In the genomic region with DNA sequence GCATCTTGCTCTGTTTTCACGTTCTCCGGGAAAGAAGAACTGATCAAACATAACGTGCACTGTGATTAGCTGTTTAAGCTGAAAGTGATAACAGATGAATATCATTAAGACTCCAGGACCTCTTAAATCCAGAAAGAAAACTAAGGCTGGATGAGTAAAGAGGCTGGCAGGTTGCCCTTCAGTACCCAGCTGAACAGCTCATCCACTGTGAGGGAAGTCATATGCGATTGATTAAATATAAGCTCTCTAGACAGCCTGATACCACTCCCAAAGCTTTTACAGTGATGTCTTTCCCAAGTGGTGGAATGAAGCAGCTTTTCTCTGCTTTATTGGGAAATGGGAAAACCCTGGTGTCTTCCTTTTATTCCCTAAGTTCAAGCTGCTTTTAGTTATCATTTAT, we compare ENCODE assay signal across 16 cellular contexts.
A peak's percentile ranks its signal among the peaks of the same experiment; 100 is the strongest.
DNase-seq lines count a peak whose midpoint lies in the region; ATAC-seq and TF ChIP-seq lines count a peak whose summit lies in the region.
"Had no signal": no experiment of that assay in that cellular context is flagged by ENCODE, and none has a peak within 500 bp of the region (broad histone marks: within the 10 kb centered on the region; RNA-seq: fewer than 3 reads in every experiment).

No MANE protein-coding gene starts in this region.

- POLR2A ChIA-PET in MCF 10A (lab: Yijun Ruan, JAX), result interaction anchor here (0.6 kb wide), 1 partner anchor 24 kb away, joined by 3 read pairs; no protein-coding TSS in a partner anchor
- POLR2A ChIA-PET in CD4-positive, alpha-beta memory T cell (lab: Charles Lee; ENCODE audit: partially characterized antibody), result no interaction called here

- no peak overlapping the region for H3K4me2 ChIP-seq in mammary epithelial cell (ENCODE audit: insufficient read depth, low read depth, low read length)

- H3K4me3 Mint-ChIP-seq in MCF 10A (ENCODE audit: unreplicated experiment), result no peak overlapping the region
- no peak overlapping the region for H3K4me3 Mint-ChIP-seq in effector memory CD8-positive, alpha-beta T cell
- no peak overlapping the region for H3K4me3 Mint-ChIP-seq in CD4-positive, alpha-beta memory T cell
- H3K4me3 Mint-ChIP-seq: activated naive CD8-positive, alpha-beta T cell treated with anti-CD3 and anti-CD28 coated beads for 36 hours had no signal

- no peaks in the 10 kb centered on the region for H3K36me3 Mint-ChIP-seq in MCF 10A (ENCODE audit: insufficient read depth, unreplicated experiment)
- peaks cover 3% of the 10 kb centered on the region for H3K36me3 Mint-ChIP-seq in effector memory CD8-positive, alpha-beta T cell (ENCODE audit: insufficient read depth)
- no peaks in the 10 kb centered on the region for H3K36me3 Mint-ChIP-seq in CD4-positive, alpha-beta memory T cell
- H3K36me3 Mint-ChIP-seq: activated naive CD8-positive, alpha-beta T cell treated with anti-CD3 and anti-CD28 coated beads for 36 hours had no signal

- CTCF ChIA-PET in mammary epithelial cell (lab: Charles Lee; ENCODE audit: low non-redundant PET) (no interaction called here), MCF 10A (lab: Yijun Ruan, JAX) (no interaction called here)
- CTCF ChIA-PET in CD4-positive, alpha-beta memory T cell (lab: Charles Lee; ENCODE audit: partially characterized antibody), result no interaction called here

- H3K9me3 ChIP-seq in mammary epithelial cell (replicated peaks; ENCODE audit: insufficient read depth, low read length) (no peaks in the 10 kb centered on the region), adipocyte (ENCODE audit: control insufficient read depth, low read length) (no peaks in the 10 kb centered on the region), spleen (no peaks in the 10 kb centered on the region)
- no peaks in the 10 kb centered on the region for H3K9me3 ChIP-seq in CD4-positive, alpha-beta memory T cell (ENCODE audit: control insufficient read depth in 1 of 2, low read length in 2 of 2)
- H3K9me3 ChIP-seq: heart right ventricle had no signal

- H2AFZ ChIP-seq in mammary epithelial cell (ENCODE audit: low read depth, low read length), result no peak overlapping the region
- H2AFZ ChIP-seq: parathyroid adenoma had no signal

- no peak for TF ChIP-seq POLR2A in spleen (IDR thresholded peaks at IDR 0.05)

- in situ Hi-C loops in mammary epithelial cell (cut with MboI; ENCODE audit: low sequenced_read_pairs in 2 of 2), result no loop called here

- no peaks in the 10 kb centered on the region for H3K79me2 ChIP-seq in mammary epithelial cell (ENCODE audit: insufficient read depth, low read length)
- H3K79me2 ChIP-seq: parathyroid adenoma had no signal

- no peak overlapping the region for H3K27ac ChIP-seq in mammary epithelial cell (ENCODE audit: insufficient read depth, low read depth, low read length)
- no peak overlapping the region for H3K27ac ChIP-seq in spleen
- H3K27ac ChIP-seq in CD4-positive, alpha-beta memory T cell (ENCODE audit: low read depth, low read length), result no peak overlapping the region
- H3K27ac ChIP-seq: heart right ventricle, parathyroid adenoma had no signal

- no peaks in the 10 kb centered on the region for H4K20me1 ChIP-seq in mammary epithelial cell (ENCODE audit: insufficient read depth, low read length)

- H3K36me3 ChIP-seq in mammary epithelial cell (ENCODE audit: insufficient read depth, low read length) (no peaks in the 10 kb centered on the region), adipocyte (ENCODE audit: control insufficient read depth, insufficient read depth, low read length, severe bottlenecking) (no peaks in the 10 kb centered on the region), spleen (no peaks in the 10 kb centered on the region)
- H3K36me3 ChIP-seq in CD4-positive, alpha-beta memory T cell (ENCODE audit: insufficient read depth, low read length), result no peaks in the 10 kb centered on the region
- H3K36me3 ChIP-seq: heart right ventricle had no signal

- H3K27ac Mint-ChIP-seq in MCF 10A (ENCODE audit: low read depth, unreplicated experiment), result no peak overlapping the region
- H3K27ac Mint-ChIP-seq in effector memory CD8-positive, alpha-beta T cell, result no peak overlapping the region
- H3K27ac Mint-ChIP-seq in CD4-positive, alpha-beta memory T cell, result no peak overlapping the region
- H3K27ac Mint-ChIP-seq: activated naive CD8-positive, alpha-beta T cell treated with anti-CD3 and anti-CD28 coated beads for 36 hours had no signal

- no peak overlapping the region for H3K9ac ChIP-seq in mammary epithelial cell (ENCODE audit: insufficient read depth, low read length)
- no peak overlapping the region for H3K9ac ChIP-seq in adipocyte (ENCODE audit: low read length)
- H3K9ac ChIP-seq: parathyroid adenoma had no signal

- BruUV-seq in mammary epithelial cell (replicated peaks; lab: Mats Ljungman, UMichigan), result no TSS peak
- no TSS peak for BruUV-seq in MCF 10A (replicated peaks; lab: Mats Ljungman, UMichigan)

- H3K27me3 Mint-ChIP-seq in MCF 10A (ENCODE audit: insufficient read depth, unreplicated experiment), result no peaks in the 10 kb centered on the region
- H3K27me3 Mint-ChIP-seq in effector memory CD8-positive, alpha-beta T cell, result peaks cover 0 to 26% of the 10 kb centered on the region in 2 donors
- peaks cover 3 to 9% of the 10 kb centered on the region in 2 donors for H3K27me3 Mint-ChIP-seq in CD4-positive, alpha-beta memory T cell

- no peaks in the 10 kb centered on the region for H3K4me1 ChIP-seq in mammary epithelial cell (ENCODE audit: insufficient read depth, low read length)
- peaks cover 8% of the 10 kb centered on the region for H3K4me1 ChIP-seq in adipocyte (ENCODE audit: control insufficient read depth, insufficient read depth, low read length)
- H3K4me1 ChIP-seq in spleen, result no peaks in the 10 kb centered on the region
- H3K4me1 ChIP-seq in CD4-positive, alpha-beta memory T cell (ENCODE audit: insufficient read depth, low read length), result no peaks in the 10 kb centered on the region
- H3K4me1 ChIP-seq: heart right ventricle, parathyroid adenoma had no signal

- H3K4me1 Mint-ChIP-seq in MCF 10A (ENCODE audit: insufficient read depth, unreplicated experiment), result no peaks in the 10 kb centered on the region
- peaks cover 0 to 4% of the 10 kb centered on the region in 2 donors for H3K4me1 Mint-ChIP-seq in effector memory CD8-positive, alpha-beta T cell (ENCODE audit: low read depth in 2 of 2)
- H3K4me1 Mint-ChIP-seq in CD4-positive, alpha-beta memory T cell, result peaks cover 0 to 11% (median 4%) of the 10 kb centered on the region in 4 donors

- ATAC-seq in effector memory CD8-positive, alpha-beta T cell (replicated peaks), result no peak
- ATAC-seq in HG02885 (IDR thresholded peaks at IDR 0.05; ENCODE audit: poor library complexity, unreplicated experiment), result no peak
- ATAC-seq: heart right ventricle had no signal

- H3K9me3 Mint-ChIP-seq in MCF 10A (ENCODE audit: unreplicated experiment), result no peaks in the 10 kb centered on the region
- H3K9me3 Mint-ChIP-seq in effector memory CD8-positive, alpha-beta T cell, result no peaks in the 10 kb centered on the region
- H3K9me3 Mint-ChIP-seq in CD4-positive, alpha-beta memory T cell, result peaks cover 0 to 5% (median 0%) of the 10 kb centered on the region in 8 donors
- H3K9me3 Mint-ChIP-seq: activated naive CD8-positive, alpha-beta T cell treated with anti-CD3 and anti-CD28 coated beads for 36 hours had no signal

- H3K4me3 ChIP-seq in mammary epithelial cell (replicated peaks in 1 of 3; ENCODE audit: insufficient read depth in 1 of 3, low read depth in 2 of 3, low read length in 3 of 3) (no peak overlapping the region), adipocyte (ENCODE audit: low read length) (peak overlapping the region; percentile 17), fibroblast of villous mesenchyme (ENCODE audit: low read depth, low read length) (no peak overlapping the region), spleen (no peak overlapping the region)
- H3K4me3 ChIP-seq in CD4-positive, alpha-beta memory T cell (ENCODE audit: low read length in 2 of 2), result no peak overlapping the region
- H3K4me3 ChIP-seq: heart right ventricle had no signal

- dilution Hi-C loops in mammary epithelial cell (cut with HindIII; ENCODE audit: low sequenced_read_pairs), result no loop called here

- H3K27me3 ChIP-seq in mammary epithelial cell (ENCODE audit: insufficient read depth, low read length), result no peaks in the 10 kb centered on the region
- H3K27me3 ChIP-seq in adipocyte (replicated peaks; ENCODE audit: control insufficient read depth, insufficient read depth, low read length), result no peaks in the 10 kb centered on the region
- H3K27me3 ChIP-seq in spleen (replicated peaks in 1 of 7), result no peaks in the 10 kb centered on the region
- no peaks in the 10 kb centered on the region for H3K27me3 ChIP-seq in CD4-positive, alpha-beta memory T cell (ENCODE audit: insufficient read depth, low read length)

- DNase-seq in mammary epithelial cell (peak; percentile 16), MCF 10A (ENCODE audit: unreplicated experiment) (no peak), adipocyte (ENCODE audit: low read depth) (peak; percentile 91), fibroblast of villous mesenchyme (ENCODE audit: low read depth) (peak; percentile 70), spleen (no peak)
- no peak for DNase-seq in effector memory CD8-positive, alpha-beta T cell
- no peak for DNase-seq in CD4-positive, alpha-beta memory T cell
- DNase-seq: activated CD4-positive, alpha-beta T cell treated with anti-CD3 and anti-CD28 coated beads for 48 hours; activated naive CD8-positive, alpha-beta T cell treated with anti-CD3 and anti-CD28 coated beads for 36 hours; activated T-cell treated with anti-CD3 and anti-CD28 coated beads for 4 hours; heart right ventricle; MV-4-11; NCI-H2107; SIG-M5 had no signal

- WGBS in mammary epithelial cell (ENCODE audit: low coverage, missing lambda C conversion rate), result 100% methylated on average over 4 of the region's 4 CpGs
- 71 to 93% (median 87%) methylated on average over 4 of the region's 4 CpGs for WGBS in spleen, 5 donors

- intact Hi-C loops in mammary epithelial cell (cut with micrococcal nuclease) (no loop called here), MCF 10A (cut with micrococcal nuclease) (no loop called here), spleen (cut with DNase I; ENCODE audit: low total_unique reads) (no loop called here)
- intact Hi-C loops in CD4-positive, alpha-beta memory T cell (cut with micrococcal nuclease), result no loop called here

- TF ChIP-seq CTCF in mammary epithelial cell (conservative IDR thresholded peaks at IDR 0.05 in 1 of 2, IDR thresholded peaks at IDR 0.05 in 1 of 2; ENCODE audit: extremely low read depth in 1 of 2, insufficient read depth in 1 of 2, low read depth in 1 of 2, low read length in 2 of 2), result no peak
- no peak for TF ChIP-seq CTCF in MCF 10A (IDR thresholded peaks at IDR 0.05; ENCODE audit: unreplicated experiment)
- TF ChIP-seq CTCF in fibroblast of villous mesenchyme (IDR thresholded peaks at IDR 0.05; ENCODE audit: insufficient read depth, low read depth, low read length), result no peak
- no peak for TF ChIP-seq CTCF in spleen (IDR thresholded peaks at IDR 0.05 in 8 of 11, conservative IDR thresholded peaks at IDR 0.05 in 3 of 11)

Comparison
In these comparisons a context has a peak if more than half of its experiments do, and no peak if none do; other contexts are left out.
1. DNase-seq: peak in mammary epithelial cell (single experiment), adipocyte (single experiment) and fibroblast of villous mesenchyme (single experiment); none in MCF 10A (single experiment), spleen (single experiment), effector memory CD8-positive, alpha-beta T cell (0 of 3) and CD4-positive, alpha-beta memory T cell (0 of 5).